23 cellular contexts compared by ENCODE assay signal in genomic region chr14:67582061-67582460, GRCh38. TPM values are rescaled to one million over a fixed set of nuclear protein-coding genes. Genes with fewer than 3 reads are reported as not detected.
"Had no signal": no experiment of that assay in that cellular context is flagged by ENCODE, and none has a peak within 500 bp of the region (broad histone marks: within the 10 kb centered on the region; RNA-seq: fewer than 3 reads in every experiment).

No MANE protein-coding gene starts in this region.

- H3K4me3 ChIP-seq: cardiac muscle cell, esophagus squamous epithelium, lower lobe of right lung, tibial artery had no signal

- FAIRE-seq: endothelial cell of umbilical vein had no signal

- ATAC-seq: activated CD4-positive, CD25-positive, alpha-beta regulatory T cell treated with anti-CD3 and anti-CD28 coated beads, Interleukin-2, amount 50 U/mL, for 24 hours; activated T-cell treated with anti-CD3 and anti-CD28 coated beads, Interleukin-2, amount 50 U/mL, for 4 hours; left colon; lower lobe of right lung; natural killer cell had no signal

- DNase-seq: activated CD4-positive, alpha-beta T cell treated with anti-CD3 and anti-CD28 coated beads, Interleukin-2, amount 50 U/mL, for 1 hour; activated CD8-positive, alpha-beta memory T cell treated with anti-CD3 and anti-CD28 coated beads, Interleukin-2, amount 50 U/mL, for 4 hours; activated gamma-delta T cell; activated T-cell treated with anti-CD3 and anti-CD28 coated beads, Interleukin-2, amount 50 U/mL, for 4 hours; effector CD8-positive, alpha-beta T cell; esophagus squamous epithelium; islet precursor cell; left colon; lower lobe of right lung; natural killer cell; stimulated activated CD4-positive, alpha-beta T cell treated with anti-CD3 and anti-CD28 coated beads, Interleukin-12 subunit alpha, Interleukin-12 subunit beta, amount 100 ng/mL, for 4 hours; stimulated activated CD4-positive, alpha-beta T cell treated with anti-CD3 and anti-CD28 coated beads, Interleukin-1b, Interleukin-23, amount 100 ng/mL, for 48 hours; stimulated activated CD8-positive, alpha-beta memory T cell treated with anti-CD3 and anti-CD28 coated beads, Interleukin-4, amount 100 ng/mL, for 48 hours; stimulated activated naive CD4-positive, alpha-beta T cell treated with Interleukin-2 at 50 U/mL for 16 hours; substantia nigra; T-helper 9 cell had no signal

- H3K27ac Mint-ChIP-seq: activated naive CD4-positive, alpha-beta T cell treated with anti-CD3 and anti-CD28 coated beads, Interleukin-2, amount 50 U/mL, for 24 hours; dendritic cell treated with granulocyte-macrophage colony-stimulating factor and Interleukin-4, amounts not matched to agents 40 ng/mL and 50 ng/mL, for 4 days; natural killer cell had no signal

- H3K36me3 Mint-ChIP-seq: activated naive CD4-positive, alpha-beta T cell treated with anti-CD3 and anti-CD28 coated beads, Interleukin-2, amount 50 U/mL, for 24 hours; natural killer cell had no signal

- H3K27me3 ChIP-seq: cardiac muscle cell, esophagus squamous epithelium, neutrophil, tibial artery had no signal

- H3K36me3 ChIP-seq: lower lobe of right lung, neutrophil had no signal

- H3K27ac ChIP-seq: cardiac muscle cell, esophagus squamous epithelium, lower lobe of right lung, neutrophil, tibial artery had no signal

- H3K27me3 Mint-ChIP-seq: activated naive CD4-positive, alpha-beta T cell treated with anti-CD3 and anti-CD28 coated beads, Interleukin-2, amount 50 U/mL, for 24 hours had no signal

- H3K4me1 Mint-ChIP-seq: activated naive CD4-positive, alpha-beta T cell treated with anti-CD3 and anti-CD28 coated beads, Interleukin-2, amount 50 U/mL, for 24 hours; natural killer cell had no signal

- H3K9me3 ChIP-seq: esophagus squamous epithelium, lower lobe of right lung, neutrophil, tibial artery had no signal

- H3K4me3 Mint-ChIP-seq: activated naive CD4-positive, alpha-beta T cell treated with anti-CD3 and anti-CD28 coated beads, Interleukin-2, amount 50 U/mL, for 24 hours; activated T-cell treated with anti-CD3 and anti-CD28 coated beads, Interleukin-2, amount 50 U/mL, for 4 hours; dendritic cell treated with granulocyte-macrophage colony-stimulating factor and Interleukin-4, amounts not matched to agents 40 ng/mL and 50 ng/mL, for 4 days; natural killer cell had no signal

- H3K4me1 ChIP-seq: esophagus squamous epithelium, lower lobe of right lung, tibial artery had no signal

RNA-seq across cellular contexts. Expression of gene PLEKHH1, which starts 49.0 kb away (rescaled TPM):
- total RNA-seq: natural killer cell had no signal
